8 cellular contexts compared by ENCODE assay signal in genomic region chr2:160994141-160995002, GRCh38.
DNase-seq lines count a peak whose midpoint lies in the region; ATAC-seq and TF ChIP-seq lines count a peak whose summit lies in the region.

No MANE protein-coding gene starts in this region.

- H3K27me3 ChIP-seq in heart left ventricle (no peaks in the 10 kb centered on the region), psoas muscle (ENCODE audit: insufficient read depth in 3 of 3, low read length in 2 of 3) (no peaks in the 10 kb centered on the region)

- ATAC-seq in HG02588 (IDR thresholded peaks at IDR 0.05; ENCODE audit: unreplicated experiment) = peak; percentile 89
- ATAC-seq in activated naive CD8-positive, alpha-beta T cell treated with anti-CD3 and anti-CD28 coated beads, Interleukin-2, amount 10 ng/mL, durations not matched to agents 7 days and 5 days (ENCODE audit: low read depth) = peak; percentile 84
- ATAC-seq in heart left ventricle = peak; percentile 82 to 90 (median 88)
- peak; percentile 90 to 96 (median 93) for ATAC-seq in psoas muscle

- TF ChIP-seq CTCF in GM12874 (IDR thresholded peaks at IDR 0.05; ENCODE audit: insufficient read depth, low read depth, low read length) (peak; percentile 65), NB4 (IDR thresholded peaks at IDR 0.05; ENCODE audit: low read depth, low read length) (peak; percentile 75), heart left ventricle (IDR thresholded peaks at IDR 0.05) (peak; percentile 78 to 93 (median 83)), psoas muscle (IDR thresholded peaks at IDR 0.05) (peak; percentile 94)

- POLR2A ChIA-PET in activated naive CD8-positive, alpha-beta T cell treated with anti-CD3 and anti-CD28 coated beads, Interleukin-2, amount 10 ng/mL, durations not matched to agents 7 days and 5 days (lab: Charles Lee) = interaction anchor here (0.7 kb wide), 2 partner anchors 589 to 1103 kb away, joined by 3 read pairs; no protein-coding TSS in a partner anchor

- no peaks in the 10 kb centered on the region for H3K9me3 Mint-ChIP-seq in activated naive CD8-positive, alpha-beta T cell treated with anti-CD3 and anti-CD28 coated beads, Interleukin-2, amount 10 ng/mL, durations not matched to agents 7 days and 5 days

- peaks cover 2% of the 10 kb centered on the region for H3K27me3 Mint-ChIP-seq in activated naive CD8-positive, alpha-beta T cell treated with anti-CD3 and anti-CD28 coated beads, Interleukin-2, amount 10 ng/mL, durations not matched to agents 7 days and 5 days

- TF ChIP-seq POLR2A in NB4 (IDR thresholded peaks at IDR 0.05; ENCODE audit: extremely low read depth, insufficient read length) (no peak), heart left ventricle (IDR thresholded peaks at IDR 0.05) (no peak)

- peaks cover 5% of the 10 kb centered on the region for H3K4me1 Mint-ChIP-seq in activated naive CD8-positive, alpha-beta T cell treated with anti-CD3 and anti-CD28 coated beads, Interleukin-2, amount 10 ng/mL, durations not matched to agents 7 days and 5 days

- WGBS in heart left ventricle, 4 donors = 47 to 49% (median 48%) methylated on average over 16 of the region's 16 CpGs
- 42 to 48% (median 42%) methylated on average over 16 of the region's 16 CpGs for WGBS in psoas muscle, 3 donors

- H3K4me3 Mint-ChIP-seq in activated naive CD8-positive, alpha-beta T cell treated with anti-CD3 and anti-CD28 coated beads, Interleukin-2, amount 10 ng/mL, durations not matched to agents 7 days and 5 days = peak overlapping the region; percentile 65

- no peaks in the 10 kb centered on the region for H3K36me3 Mint-ChIP-seq in activated naive CD8-positive, alpha-beta T cell treated with anti-CD3 and anti-CD28 coated beads, Interleukin-2, amount 10 ng/mL, durations not matched to agents 7 days and 5 days

- H3K9me3 ChIP-seq in heart left ventricle (no peaks in the 10 kb centered on the region), psoas muscle (no peaks in the 10 kb centered on the region)

- H3K4me1 ChIP-seq in heart left ventricle (peaks cover 0 to 16% (median 6%) of the 10 kb centered on the region in 12 donors), psoas muscle (peaks cover 6% of the 10 kb centered on the region)

- DNase-seq in NB4 (ENCODE audit: low read depth) = peak; percentile 82
- peak; percentile 70 for DNase-seq in SKM-1 treated with dmso at 0.1 percent for 144 hours (lab: John Stamatoyannopoulos, UW; ENCODE audit: unreplicated experiment)
- DNase-seq in activated naive CD8-positive, alpha-beta T cell treated with anti-CD3 and anti-CD28 coated beads, Interleukin-2, amount 10 ng/mL, durations not matched to agents 7 days and 5 days = no peak
- peak in 4 of 5 donors; percentile 60 to 75 (median 66) for DNase-seq in heart left ventricle
- peak; percentile 32 to 62 for DNase-seq in psoas muscle
- no peak for DNase-seq in mesenteric fat pad (ENCODE audit: low spot score)

- intact Hi-C loops in heart left ventricle (cut with DNase I) = loop anchor here (2.0 to 10.0 kb wide), 9 partner anchors 567 to 887 kb away; no protein-coding TSS in a partner anchor
- intact Hi-C loops in psoas muscle (cut with DNase I) = loop anchor here (5.0 to 10.0 kb wide), 3 partner anchors 730 to 892 kb away; no protein-coding TSS in a partner anchor

- H3K27ac Mint-ChIP-seq in activated naive CD8-positive, alpha-beta T cell treated with anti-CD3 and anti-CD28 coated beads, Interleukin-2, amount 10 ng/mL, durations not matched to agents 7 days and 5 days = peak overlapping the region; percentile 21

- no peak overlapping the region for H3K4me3 ChIP-seq in NB4 (ENCODE audit: low read depth, low read length)
- H3K4me3 ChIP-seq in heart left ventricle = peak overlapping the region in 3 of 12 donors; percentile 1 to 22 (median 19)
- H3K4me3 ChIP-seq in psoas muscle = peak overlapping the region; percentile 13

- no peaks in the 10 kb centered on the region for H3K36me3 ChIP-seq in heart left ventricle
- H3K36me3 ChIP-seq in psoas muscle (ENCODE audit: insufficient read depth in 1 of 2, low read depth in 1 of 2) = no peaks in the 10 kb centered on the region

- H3K27ac ChIP-seq in heart left ventricle = peak overlapping the region in 9 of 12 donors; percentile 20 to 75 (median 57)
- peak overlapping the region; percentile 61 for H3K27ac ChIP-seq in psoas muscle

Comparison
In these comparisons a context has a peak if more than half of its experiments do, and no peak if none do; other contexts are left out.
1. DNase-seq: peak in NB4 (single experiment), SKM-1 treated with dmso at 0.1 percent for 144 hours (single experiment), heart left ventricle (4 of 5) and psoas muscle (2 of 2); none in activated naive CD8-positive, alpha-beta T cell treated with anti-CD3 and anti-CD28 coated beads, Interleukin-2, amount 10 ng/mL, durations not matched to agents 7 days and 5 days (single experiment) and mesenteric fat pad (single experiment).
2. Peak in every context shown above with its lines, with median percentiles within 50 percentile points of each other: CTCF ChIP-seq and ATAC-seq.